In genomic region chr2:69298862-69299261, GRCh38 we compare ENCODE assay signal across 15 cellular contexts.
DNase-seq lines count a peak whose midpoint lies in the region; TF ChIP-seq lines count a peak whose summit lies in the region.
"Had no signal": no experiment of that assay in that cellular context is flagged by ENCODE, and none has a peak within 500 bp of the region (broad histone marks: within the 10 kb centered on the region; RNA-seq: fewer than 3 reads in every experiment).

No MANE protein-coding gene starts in this region.

- POLR2A ChIA-PET in HEK293 (lab: Yijun Ruan, JAX), result no interaction called here

- no peaks in the 10 kb centered on the region for H3K27me3 ChIP-seq in SJCRH30

- DNase-seq in SJCRH30 (peak; percentile 46 to 53), fibroblast of pulmonary artery (ENCODE audit: low read depth) (peak; percentile 67), smooth muscle cell of the brain vasculature (ENCODE audit: low read depth, low spot score) (peak; percentile 43), NCI-H146 treated with DMSO at 0.1 percent for 48 hours (lab: John Stamatoyannopoulos, UW; ENCODE audit: unreplicated experiment) (no peak), NCI-H2029 treated with DMSO at 0.1 percent for 48 hours (lab: John Stamatoyannopoulos, UW) (no peak), occipital lobe (lab: John Stamatoyannopoulos, UW) (no peak)
- DNase-seq: activated naive CD4-positive, alpha-beta T cell treated with Interleukin-2 at 50 U/mL for 16 hours; Caco-2; lower lobe of right lung; NCI-H1417 treated with DMSO at 0.1 percent for 48 hours; spleen; WERI-Rb-1 had no signal

- H3K4me1 ChIP-seq in HEK293 (ENCODE audit: control insufficient read depth, insufficient read depth, low read length) (peaks cover 4% of the 10 kb centered on the region; the same call in 1 of the 2 replicates), SJCRH30 (peaks cover 27% of the 10 kb centered on the region)
- H3K4me1 ChIP-seq: Caco-2 had no signal

- H3K9me3 ChIP-seq in HEK293 (ENCODE audit: control insufficient read depth, insufficient read depth, low read depth, low read length) (no peaks in the 10 kb centered on the region), SJCRH30 (replicated peaks) (peaks cover under 1% of the 10 kb centered on the region; the same call in 1 of the 2 replicates)
- H3K9me3 ChIP-seq: Caco-2, neutrophil had no signal

- H3K36me3 ChIP-seq in HEK293 (ENCODE audit: control insufficient read depth in 2 of 2, insufficient read depth in 1 of 2, low read length in 2 of 2), result no peaks in the 10 kb centered on the region
- H3K36me3 ChIP-seq in SJCRH30, result no peaks in the 10 kb centered on the region
- H3K36me3 ChIP-seq: lower lobe of right lung, neutrophil, spleen, WERI-Rb-1 had no signal

- CTCF ChIA-PET in HEK293 (lab: Yijun Ruan, JAX), result interaction anchor here (0.6 to 1.9 kb wide), 4 partner anchors 8 to 286 kb away, joined by 3 to 9 read pairs (median 4); partner anchors contain the start of gene ANTXR1

- TF ChIP-seq CTCF in HEK293 (tag by site-specific recombination; IDR thresholded peaks at IDR 0.05) (no peak), fibroblast of pulmonary artery (IDR thresholded peaks at IDR 0.05; ENCODE audit: low read length, missing control alignments) (no peak)

- H3K4me3 ChIP-seq in HEK293 (ENCODE audit: low read depth, low read length) (no peak overlapping the region), SJCRH30 (no peak overlapping the region), fibroblast of pulmonary artery (replicated peaks; ENCODE audit: low read depth, low read length) (no peak overlapping the region)
- H3K4me3 ChIP-seq: lower lobe of right lung, SK-N-MC, spleen had no signal

- H3K27ac ChIP-seq in HEK293 (ENCODE audit: extremely low read depth, low read depth, low read length) (no peak overlapping the region), SJCRH30 (no peak overlapping the region)
- H3K27ac ChIP-seq: lower lobe of right lung, neutrophil, SK-N-MC, spleen, WERI-Rb-1 had no signal

TF ChIP-seq in HEK293, 187 proteins besides CTCF, POLR2A, EP300 and RAD21:
- peak; percentile 71 for TF ChIP-seq ZNF18 (tag by site-specific recombination; IDR thresholded peaks at IDR 0.05)
- peak; percentile 58; the same call in 1 of the 2 replicates for TF ChIP-seq OSR2 (tag by site-specific recombination; IDR thresholded peaks at IDR 0.05)
- peak; percentile 67; the same call in 1 of the 2 replicates for TF ChIP-seq GLIS1 (tag by site-specific recombination; IDR thresholded peaks at IDR 0.05)
- TF ChIP-seq ZIC2 (tag by site-specific recombination; IDR thresholded peaks at IDR 0.05), result peak; percentile 66
- no peak for TF ChIP-seq HOXD13 (CRISPR knock-in tag; IDR thresholded peaks at IDR 0.05; ENCODE audit: borderline replicate concordance)

Comparison
In these comparisons a context has a peak if more than half of its experiments do, and no peak if none do; other contexts are left out.
1. DNase-seq: peak in SJCRH30 (2 of 2), fibroblast of pulmonary artery (single experiment) and smooth muscle cell of the brain vasculature (single experiment); none in NCI-H146 treated with DMSO at 0.1 percent for 48 hours (single experiment), NCI-H2029 treated with DMSO at 0.1 percent for 48 hours (single experiment) and occipital lobe (single experiment).